ENCODE assay signal across 16 cellular contexts in genomic region chr22:37079158-37079557, GRCh38. TPM values are rescaled to one million over a fixed set of nuclear protein-coding genes. Genes with fewer than 3 reads are reported as not detected.
DNase-seq lines count a peak whose midpoint lies in the region; FAIRE-seq and TF ChIP-seq lines count a peak whose summit lies in the region.
"Had no signal": no experiment of that assay in that cellular context is flagged by ENCODE, and none has a peak within 500 bp of the region (broad histone marks: within the 10 kb centered on the region; RNA-seq: fewer than 3 reads in every experiment).

No MANE protein-coding gene starts in this region.

- no peak overlapping the region for H2BK15ac ChIP-seq in H1 (ENCODE audit: low read length)

- no peak overlapping the region for H2BK12ac ChIP-seq in H1 (ENCODE audit: low read depth, low read length)

- H3K14ac ChIP-seq in H1 (ENCODE audit: insufficient read length) = no peak overlapping the region

- peak overlapping the region; percentile 70 for H3K4me3 Mint-ChIP-seq in activated naive CD4-positive, alpha-beta T cell treated with anti-CD3 and anti-CD28 coated beads, Interleukin-2, amount 50 U/mL, for 24 hours
- peak overlapping the region; percentile 70 for H3K4me3 Mint-ChIP-seq in activated CD4-positive, alpha-beta memory T cell treated with anti-CD3 and anti-CD28 coated beads, Interleukin-2, amount 10 ng/mL, durations not matched to agents 7 days and 5 days

- H2BK5ac ChIP-seq in H1 (ENCODE audit: low read depth, low read length) = no peak overlapping the region

- no peak overlapping the region for H3K23ac ChIP-seq in H1 (ENCODE audit: insufficient read length)

- no peaks in the 10 kb centered on the region for H3K36me3 Mint-ChIP-seq in activated naive CD4-positive, alpha-beta T cell treated with anti-CD3 and anti-CD28 coated beads, Interleukin-2, amount 50 U/mL, for 24 hours
- peaks cover 9% of the 10 kb centered on the region for H3K36me3 Mint-ChIP-seq in activated CD4-positive, alpha-beta memory T cell treated with anti-CD3 and anti-CD28 coated beads, Interleukin-2, amount 10 ng/mL, durations not matched to agents 7 days and 5 days (ENCODE audit: low read depth)

- WGBS in H1 (ENCODE audit: extremely low coverage in 1 of 2, insufficient coverage in 1 of 2, insufficient read length in 1 of 2, insufficient replicate concordance in 2 of 2, low coverage in 1 of 2, low lambda C conversion rate in 2 of 2, missing lambda C conversion rate in 1 of 2), 2 experiments = 77% methylated on average over 4 of the region's 5 CpGs; no CpG with 5 or more reads in 1 of the 2 experiments
- WGBS in thymus = 67% methylated on average over 5 of the region's 5 CpGs

- H3K79me2 ChIP-seq in H1 (ENCODE audit: control insufficient read depth in 1 of 2, insufficient read depth in 2 of 2, low read length in 2 of 2) = no peaks in the 10 kb centered on the region

- peaks cover 0 to 2% of the 10 kb centered on the region in 2 experiments for H4K20me1 ChIP-seq in H1 (replicated peaks in 1 of 2; ENCODE audit: control insufficient read depth in 1 of 2, insufficient read depth in 2 of 2, low read length in 2 of 2)

- no peak overlapping the region for H2BK120ac ChIP-seq in H1 (replicated peaks; ENCODE audit: low read depth, low read length)

- no peak overlapping the region for H2BK20ac ChIP-seq in H1 (ENCODE audit: low read length)

- no peak overlapping the region for H3K4me3 ChIP-seq in H1 (ENCODE audit: extremely low read depth in 1 of 4, insufficient read depth in 2 of 4, low read depth in 3 of 4, low read length in 4 of 4)
- no peak overlapping the region for H3K4me3 ChIP-seq in thymus (ENCODE audit: low read length)
- H3K4me3 ChIP-seq: esophagus squamous epithelium had no signal

- peaks cover 45% of the 10 kb centered on the region for H3K4me1 Mint-ChIP-seq in activated naive CD4-positive, alpha-beta T cell treated with anti-CD3 and anti-CD28 coated beads, Interleukin-2, amount 50 U/mL, for 24 hours
- peaks cover 81% of the 10 kb centered on the region for H3K4me1 Mint-ChIP-seq in activated CD4-positive, alpha-beta memory T cell treated with anti-CD3 and anti-CD28 coated beads, Interleukin-2, amount 10 ng/mL, durations not matched to agents 7 days and 5 days

- H4K91ac ChIP-seq in H1 (replicated peaks; ENCODE audit: insufficient read length, low read length) = no peak overlapping the region

- no peak overlapping the region for H3K18ac ChIP-seq in H1 (ENCODE audit: extremely low read depth, low read length)

- no peak overlapping the region for H4K5ac ChIP-seq in H1 (ENCODE audit: insufficient read length, low read depth, low read length)

- no peak for TF ChIP-seq CTCF in H1 (IDR thresholded peaks at IDR 0.05; ENCODE audit: control extremely low read depth in 1 of 3, insufficient read depth in 1 of 3, low read depth in 1 of 3, low read length in 3 of 3)

- H3K27me3 ChIP-seq in H1 (replicated peaks in 1 of 4; ENCODE audit: control insufficient read depth in 3 of 4, extremely low read depth in 1 of 4, insufficient read depth in 3 of 4, low read length in 3 of 4) = peaks cover 0 to 24% (median 13%) of the 10 kb centered on the region in 4 experiments; a peak in 5 of 7 replicates
- no peaks in the 10 kb centered on the region for H3K27me3 ChIP-seq in thymus (ENCODE audit: control insufficient read depth, insufficient read depth)

- no peak overlapping the region; a peak in 1 of 7 replicates for H3K9ac ChIP-seq in H1 (replicated peaks in 1 of 4; ENCODE audit: extremely low read depth in 1 of 4, low read depth in 3 of 4, low read length in 3 of 4)

- H2AK5ac ChIP-seq in H1 (ENCODE audit: low read depth, low read length) = peak overlapping the region; percentile 25

- H3K36me3 ChIP-seq in H1 (ENCODE audit: control insufficient read depth in 2 of 4, insufficient read depth in 4 of 4, low read length in 3 of 4) (no peaks in the 10 kb centered on the region), thymus (ENCODE audit: control insufficient read depth, insufficient read depth) (no peaks in the 10 kb centered on the region)
- H3K36me3 ChIP-seq: brain microvascular endothelial cell, esophagus squamous epithelium had no signal

- no peaks in the 10 kb centered on the region for H3K27me3 Mint-ChIP-seq in activated naive CD4-positive, alpha-beta T cell treated with anti-CD3 and anti-CD28 coated beads, Interleukin-2, amount 50 U/mL, for 24 hours
- no peaks in the 10 kb centered on the region for H3K27me3 Mint-ChIP-seq in activated CD4-positive, alpha-beta memory T cell treated with anti-CD3 and anti-CD28 coated beads, Interleukin-2, amount 10 ng/mL, durations not matched to agents 7 days and 5 days

- H3K27ac Mint-ChIP-seq in activated naive CD4-positive, alpha-beta T cell treated with anti-CD3 and anti-CD28 coated beads, Interleukin-2, amount 50 U/mL, for 24 hours = peak overlapping the region; percentile 97
- peak overlapping the region; percentile 100 for H3K27ac Mint-ChIP-seq in activated CD4-positive, alpha-beta memory T cell treated with anti-CD3 and anti-CD28 coated beads, Interleukin-2, amount 10 ng/mL, durations not matched to agents 7 days and 5 days

- no peak for TF ChIP-seq POLR2A in H1 (IDR thresholded peaks at IDR 0.05; ENCODE audit: control extremely low read depth in 1 of 2, low read depth in 2 of 2, low read length in 2 of 2)

- DNase-seq in activated naive CD4-positive, alpha-beta T cell (lab: John Stamatoyannopoulos, UW) = no peak
- DNase-seq in activated CD4-positive, alpha-beta memory T cell treated with anti-CD3 and anti-CD28 coated beads, Interleukin-2, amount 10 ng/mL, durations not matched to agents 7 days and 5 days = peak; percentile 39
- DNase-seq in H1 (ENCODE audit: low read depth in 1 of 2, low spot score in 2 of 2) (no peak), DMS153 treated with DMSO at 0.1 percent for 48 hours (lab: John Stamatoyannopoulos, UW; ENCODE audit: unreplicated experiment) (no peak), DMS79 (lab: John Stamatoyannopoulos, UW) (no peak), DMS79 treated with DMSO at 0.1 percent for 48 hours (lab: John Stamatoyannopoulos, UW) (no peak)
- DNase-seq: esophagus squamous epithelium; GDM1; H7; NCI-H146; NCI-H2227 treated with DMSO at 0.1 percent for 48 hours; NK-92 treated with Interleukin-12 subunit alpha and Interleukin-12 subunit beta, amount 100 ng/mL, for 24 hours had no signal

- H3K4me1 ChIP-seq in H1 (replicated peaks in 1 of 4; ENCODE audit: control insufficient read depth in 3 of 4, insufficient read depth in 4 of 4, low read length in 3 of 4) (peaks cover 0 to 3% (median under 1%) of the 10 kb centered on the region in 4 experiments; a peak in 3 of 7 replicates), thymus (ENCODE audit: control insufficient read depth, insufficient read depth, low read length) (peaks cover 16% of the 10 kb centered on the region)

- no peaks in the 10 kb centered on the region for H3K79me1 ChIP-seq in H1 (ENCODE audit: low read depth, low read length)

- H3K23me2 ChIP-seq in H1 (ENCODE audit: low read depth, low read length) = no peaks in the 10 kb centered on the region

- no peak overlapping the region for H3K4me2 ChIP-seq in H1 (ENCODE audit: insufficient read depth in 1 of 2, low read depth in 2 of 2, low read length in 2 of 2)

- TF ChIP-seq EP300 in H1 (IDR thresholded peaks at IDR 0.05; ENCODE audit: borderline replicate concordance in 1 of 2, low read depth in 2 of 2, low read length in 2 of 2) = no peak

- no peak overlapping the region for H3K27ac ChIP-seq in H1 (ENCODE audit: low read depth, low read length)
- H3K27ac ChIP-seq in thymus (ENCODE audit: low read depth) = peak overlapping the region; percentile 54
- H3K27ac ChIP-seq: brain microvascular endothelial cell had no signal

- no peak for FAIRE-seq in H1 (lab: Jason Lieb, UNC)

- CTCF ChIA-PET in activated CD4-positive, alpha-beta memory T cell treated with anti-CD3 and anti-CD28 coated beads, Interleukin-2, amount 10 ng/mL, durations not matched to agents 7 days and 5 days (lab: Charles Lee) = interaction anchor here (0.8 to 5.2 kb wide), 25 partner anchors 11 to 488 kb away, joined by 3 to 81 read pairs (median 4); partner anchors contain the start of genes IL2RB, KCTD17 and RAC2
- CTCF ChIA-PET in H1 (lab: Charles Lee; ENCODE audit: partially characterized antibody) = interaction anchor here (0.8 to 2.6 kb wide), 13 partner anchors 9 to 118 kb away, joined by 3 to 24 read pairs (median 3); no protein-coding TSS in a partner anchor

- POLR2A ChIA-PET in activated CD4-positive, alpha-beta memory T cell treated with anti-CD3 and anti-CD28 coated beads, Interleukin-2, amount 10 ng/mL, durations not matched to agents 7 days and 5 days (lab: Charles Lee) = interaction anchor here (0.8 to 6.2 kb wide), 22 partner anchors 10 to 825 kb away, joined by 3 to 194 read pairs (median 7); partner anchors contain the start of genes IL2RB, KCTD17, MPST and NCF4
- POLR2A ChIA-PET in H1 (lab: Charles Lee; ENCODE audit: partially characterized antibody) = interaction anchor here (1.5 kb wide), 1 partner anchor 9 kb away, joined by 4 read pairs; no protein-coding TSS in a partner anchor

- no peak overlapping the region for H4K8ac ChIP-seq in H1 (ENCODE audit: extremely low read depth, insufficient read depth, low read length)

- H3K9me3 ChIP-seq in H1 (ENCODE audit: insufficient read depth in 2 of 2, low read depth in 1 of 2, low read length in 1 of 2) (no peaks in the 10 kb centered on the region), thymus (ENCODE audit: control insufficient read depth) (no peaks in the 10 kb centered on the region)
- H3K9me3 ChIP-seq: esophagus squamous epithelium had no signal

- TF ChIP-seq RAD21 in H1 (IDR thresholded peaks at IDR 0.05 in 1 of 2, conservative IDR thresholded peaks at IDR 0.05 in 1 of 2; ENCODE audit: low read depth in 2 of 2, low read length in 2 of 2) = no peak

- no peak overlapping the region for H3K56ac ChIP-seq in H1 (replicated peaks; ENCODE audit: insufficient read length, low read depth, low read length)

- H3K4ac ChIP-seq in H1 (replicated peaks; ENCODE audit: insufficient read length, low read depth, low read length) = no peak overlapping the region

- H2AFZ ChIP-seq in H1 (ENCODE audit: low read length) = no peak overlapping the region

- no peaks in the 10 kb centered on the region for H3K9me3 Mint-ChIP-seq in activated naive CD4-positive, alpha-beta T cell treated with anti-CD3 and anti-CD28 coated beads, Interleukin-2, amount 50 U/mL, for 24 hours
- no peaks in the 10 kb centered on the region for H3K9me3 Mint-ChIP-seq in activated CD4-positive, alpha-beta memory T cell treated with anti-CD3 and anti-CD28 coated beads, Interleukin-2, amount 10 ng/mL, durations not matched to agents 7 days and 5 days

RNA-seq across cellular contexts. Expression of gene KCTD17, which starts 27.6 kb away (rescaled TPM):
- total RNA-seq in activated CD4-positive, alpha-beta memory T cell treated with anti-CD3 and anti-CD28 coated beads, Interleukin-2, amount 10 ng/mL, durations not matched to agents 7 days and 5 days = 10 to 100 TPM; 34.5 to 36.3 TPM
- total RNA-seq in H1 (2021; fragmentation: NEBNext Ultra II Directional; extraction: Animal tissue kit (Norgen Biotek cat#: 25700)) = 35.8 and 39.4 TPM in 2 replicates
- polyA plus RNA-seq in H1 (2011; rRNA removed) = 44.0 and 69.0 TPM in 2 replicates
- polyA plus RNA-seq in H1 (2011; cell fraction: cytosol; rRNA removed) = 47.9 TPM
- polyA plus RNA-seq in H1 (2011; cell fraction: nucleus; rRNA removed) = 87.7 TPM
- 24.9 to 38.8 TPM (median 38.0 TPM) in 4 replicates for polyA plus RNA-seq in H1 (2012, experiment 1 of 2)
- 36.2 TPM for polyA plus RNA-seq in H1 (2012, experiment 2 of 2)
- 21.4 TPM for polyA plus RNA-seq in H1 (2013, experiment 1 of 2)
- 23.8 TPM for polyA plus RNA-seq in H1 (2013, experiment 2 of 2)
- polyA minus RNA-seq in H1 (2011; rRNA and poly(A)+ RNA removed) = 22.1 and 45.1 TPM in 2 replicates
- 20.6 TPM for polyA minus RNA-seq in H1 (2011; cell fraction: cytosol; rRNA and poly(A)+ RNA removed)
- polyA minus RNA-seq in H1 (2011; cell fraction: nucleus; rRNA and poly(A)+ RNA removed) = 27.7 TPM
- 25.2 TPM for polyA plus RNA-seq in thymus

RNA-seq across cellular contexts. Expression of gene TMPRSS6, which starts 30.4 kb away (rescaled TPM):
- 10 to 100 TPM; 14.0 to 14.7 TPM for total RNA-seq in activated CD4-positive, alpha-beta memory T cell treated with anti-CD3 and anti-CD28 coated beads, Interleukin-2, amount 10 ng/mL, durations not matched to agents 7 days and 5 days
- total RNA-seq in H1 (2021; fragmentation: NEBNext Ultra II Directional; extraction: Animal tissue kit (Norgen Biotek cat#: 25700)) = not detected in 2 replicates
- polyA plus RNA-seq in H1 (2011; rRNA removed) (0.02 and 0.05 TPM in 2 replicates), thymus (1.8 TPM)
- 0.06 TPM for polyA plus RNA-seq in H1 (2011; cell fraction: cytosol; rRNA removed)
- polyA plus RNA-seq in H1 (2011; cell fraction: nucleus; rRNA removed) = 0.19 TPM
- polyA plus RNA-seq in H1 (2012, experiment 1 of 2) = 0.13 to 0.27 TPM (median 0.19 TPM) in 4 replicates
- 0.09 TPM for polyA plus RNA-seq in H1 (2012, experiment 2 of 2)
- 0.02 TPM for polyA plus RNA-seq in H1 (2013, experiment 1 of 2)
- polyA plus RNA-seq in H1 (2013, experiment 2 of 2) = 0.02 TPM
- not detected in 2 replicates for polyA minus RNA-seq in H1 (2011; rRNA and poly(A)+ RNA removed)
- not detected for polyA minus RNA-seq in H1 (2011; cell fraction: cytosol; rRNA and poly(A)+ RNA removed)
- not detected for polyA minus RNA-seq in H1 (2011; cell fraction: nucleus; rRNA and poly(A)+ RNA removed)
- total RNA-seq: H7 had no signal
- polyA plus RNA-seq: neural cell had no signal

RNA-seq across cellular contexts. Expression of gene MPST, which starts 59.6 kb away (rescaled TPM):
- 10 to 100 TPM; 29.6 to 32.7 TPM for total RNA-seq in activated CD4-positive, alpha-beta memory T cell treated with anti-CD3 and anti-CD28 coated beads, Interleukin-2, amount 10 ng/mL, durations not matched to agents 7 days and 5 days
- total RNA-seq in H1 (2021; fragmentation: NEBNext Ultra II Directional; extraction: Animal tissue kit (Norgen Biotek cat#: 25700)) = 86.0 and 89.9 TPM in 2 replicates
- polyA plus RNA-seq in H1 (2011; rRNA removed) (124 and 229 TPM in 2 replicates), thymus (32.1 TPM)
- 146 TPM for polyA plus RNA-seq in H1 (2011; cell fraction: cytosol; rRNA removed)
- polyA plus RNA-seq in H1 (2011; cell fraction: nucleus; rRNA removed) = 185 TPM
- 52.9 to 98.2 TPM (median 88.2 TPM) in 4 replicates for polyA plus RNA-seq in H1 (2012, experiment 1 of 2)
- 88.4 TPM for polyA plus RNA-seq in H1 (2012, experiment 2 of 2)
- 83.0 TPM for polyA plus RNA-seq in H1 (2013, experiment 1 of 2)
- polyA plus RNA-seq in H1 (2013, experiment 2 of 2) = 81.8 TPM
- polyA minus RNA-seq in H1 (2011; rRNA and poly(A)+ RNA removed) = 13.0 and 20.1 TPM in 2 replicates
- polyA minus RNA-seq in H1 (2011; cell fraction: cytosol; rRNA and poly(A)+ RNA removed) = 66.1 TPM
- 39.9 TPM for polyA minus RNA-seq in H1 (2011; cell fraction: nucleus; rRNA and poly(A)+ RNA removed)

RNA-seq across cellular contexts. Expression of gene TST, which starts 59.9 kb away (rescaled TPM):
- 1 to 10 TPM; 7.2 to 8.3 TPM for total RNA-seq in activated CD4-positive, alpha-beta memory T cell treated with anti-CD3 and anti-CD28 coated beads, Interleukin-2, amount 10 ng/mL, durations not matched to agents 7 days and 5 days
- 22.6 and 23.6 TPM in 2 replicates for total RNA-seq in H1 (2021; fragmentation: NEBNext Ultra II Directional; extraction: Animal tissue kit (Norgen Biotek cat#: 25700))
- 61.6 and 82.8 TPM in 2 replicates for polyA plus RNA-seq in H1 (2011; rRNA removed)
- polyA plus RNA-seq in H1 (2011; cell fraction: cytosol; rRNA removed) = 53.6 TPM
- polyA plus RNA-seq in H1 (2011; cell fraction: nucleus; rRNA removed) = 57.3 TPM
- polyA plus RNA-seq in H1 (2012, experiment 1 of 2) = 20.0 to 33.4 TPM (median 31.7 TPM) in 4 replicates
- 46.9 TPM for polyA plus RNA-seq in H1 (2012, experiment 2 of 2)
- polyA plus RNA-seq in H1 (2013, experiment 1 of 2) = 21.6 TPM
- 21.2 TPM for polyA plus RNA-seq in H1 (2013, experiment 2 of 2)
- polyA minus RNA-seq in H1 (2011; rRNA and poly(A)+ RNA removed) = 15.3 and 16.1 TPM in 2 replicates
- polyA minus RNA-seq in H1 (2011; cell fraction: cytosol; rRNA and poly(A)+ RNA removed) = 15.0 TPM
- polyA minus RNA-seq in H1 (2011; cell fraction: nucleus; rRNA and poly(A)+ RNA removed) = 24.1 TPM
- 17.1 TPM for polyA plus RNA-seq in thymus

Comparison
In these comparisons a context has a peak if more than half of its experiments do, and no peak if none do; other contexts are left out.
1. RNA of gene TMPRSS6, which starts 30.4 kb away (total RNA-seq): 14.0 to 14.7 TPM in activated CD4-positive, alpha-beta memory T cell treated with anti-CD3 and anti-CD28 coated beads, Interleukin-2, amount 10 ng/mL, durations not matched to agents 7 days and 5 days; not detected in H1; every median in the first group is over 10 times any median in the second.